ENCODE assay signal across 8 cellular contexts in the genomic region with DNA sequence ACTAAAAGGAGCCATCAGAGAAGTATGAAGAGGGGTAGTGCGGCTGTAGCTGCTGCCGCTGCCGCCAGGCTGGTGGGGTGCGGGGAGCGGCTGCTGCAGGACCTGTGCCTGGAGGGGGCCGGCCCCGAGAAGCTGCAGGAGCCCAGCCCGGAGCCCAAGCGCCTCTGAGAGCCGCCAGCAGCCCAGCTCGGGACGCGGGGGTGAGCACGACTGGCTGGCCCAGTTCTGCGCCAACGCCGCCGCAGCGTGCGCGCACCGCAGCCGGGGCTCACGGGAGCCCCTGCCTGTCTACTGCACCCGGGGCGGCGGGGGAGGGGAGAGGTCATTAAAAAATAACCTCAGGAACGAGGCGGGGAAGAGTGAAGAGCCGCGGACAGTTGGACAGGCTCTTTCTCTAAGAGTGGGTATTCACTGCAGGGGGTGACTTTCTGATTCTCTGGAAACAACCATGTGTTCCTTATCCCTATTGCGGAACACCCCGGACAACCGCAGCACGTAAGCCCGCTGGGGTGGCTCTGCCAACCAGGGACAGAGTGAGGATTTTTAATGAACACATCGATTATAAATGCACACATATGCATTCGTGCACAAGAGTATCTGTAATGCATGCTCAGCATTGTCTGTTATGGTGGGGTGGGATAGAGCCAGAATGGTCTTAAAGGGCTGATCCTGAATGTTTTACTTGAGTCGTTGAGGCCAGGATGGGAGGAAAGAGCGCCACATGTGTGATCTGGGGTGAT. TPM values are rescaled to one million over a fixed set of nuclear protein-coding genes. Genes with fewer than 3 reads are reported as not detected.
DNase-seq lines count a peak whose midpoint lies in the region; ATAC-seq, FAIRE-seq and TF ChIP-seq lines count a peak whose summit lies in the region.

No MANE protein-coding gene starts in this region.

- DNase-seq in A549 (ENCODE audit: low read depth in 1 of 2, low spot score in 1 of 2) (no peak), left cardiac atrium (peak; percentile 60), progenitor cell of endocrine pancreas (ENCODE audit: low spot score, unreplicated experiment) (peak; percentile 62), ACHN (no peak)
- DNase-seq in activated T-helper 2 cell treated with anti-CD3 and anti-CD28 coated beads, Interferon-gamma antibody, Interleukin-2, Interleukin-4, amounts not matched to agents 10 μg/mL and 5 μg/mL and 100 μg/mL, durations not matched to agents 14 hours and 24 hours and 36 hours (ENCODE audit: low spot score), result no peak
- DNase-seq in activated effector memory CD4-positive, alpha-beta T cell treated with anti-CD3 and anti-CD28 coated beads, Interleukin-2, amount 50 U/mL, for 16 hours, result no peak

- TF ChIP-seq EP300 in A549 (IDR thresholded peaks at IDR 0.05), result no peak

- TF ChIP-seq RAD21 in A549 (conservative IDR thresholded peaks at IDR 0.05 in 1 of 2, IDR thresholded peaks at IDR 0.05 in 1 of 2), result no peak

- peak overlapping the region; percentile 31; the same call in 1 of the 3 replicates for H3K4me3 ChIP-seq in A549

- FAIRE-seq in A549 (lab: Jason Lieb, UNC), result no peak

- H3K27ac ChIP-seq in A549, result no peak overlapping the region

- WGBS in A549 (ENCODE audit: missing lambda C conversion rate), result 11% methylated on average over 36 of the region's 40 CpGs

- no peaks in the 10 kb centered on the region for H3K9me3 Mint-ChIP-seq in activated T-helper 2 cell treated with anti-CD3 and anti-CD28 coated beads, Interferon-gamma antibody, Interleukin-2, Interleukin-4, amounts not matched to agents 10 μg/mL and 5 μg/mL and 100 μg/mL, durations not matched to agents 14 hours and 24 hours and 36 hours
- no peaks in the 10 kb centered on the region for H3K9me3 Mint-ChIP-seq in progenitor cell of endocrine pancreas (ENCODE audit: low read depth)

- no peaks in the 10 kb centered on the region for H3K36me3 Mint-ChIP-seq in activated T-helper 2 cell treated with anti-CD3 and anti-CD28 coated beads, Interferon-gamma antibody, Interleukin-2, Interleukin-4, amounts not matched to agents 10 μg/mL and 5 μg/mL and 100 μg/mL, durations not matched to agents 14 hours and 24 hours and 36 hours (ENCODE audit: low read depth)
- no peaks in the 10 kb centered on the region for H3K36me3 Mint-ChIP-seq in progenitor cell of endocrine pancreas (ENCODE audit: insufficient read depth)

- H3K9me3 ChIP-seq in A549, result no peaks in the 10 kb centered on the region

- no peak overlapping the region for H3K27ac Mint-ChIP-seq in activated T-helper 2 cell treated with anti-CD3 and anti-CD28 coated beads, Interferon-gamma antibody, Interleukin-2, Interleukin-4, amounts not matched to agents 10 μg/mL and 5 μg/mL and 100 μg/mL, durations not matched to agents 14 hours and 24 hours and 36 hours
- peak overlapping the region; percentile 18 for H3K27ac Mint-ChIP-seq in progenitor cell of endocrine pancreas

- POLR2A ChIA-PET in A549 (lab: Yijun Ruan, JAX), result no interaction called here

- peaks cover 2% of the 10 kb centered on the region; the same call in 1 of the 3 replicates for H3K4me1 ChIP-seq in A549

- CTCF ChIA-PET in A549 (lab: Yijun Ruan, JAX), result no interaction called here

- intact Hi-C loops in activated T-helper 2 cell treated with anti-CD3 and anti-CD28 coated beads, Interferon-gamma antibody, Interleukin-2, Interleukin-4, amounts not matched to agents 10 μg/mL and 5 μg/mL and 100 μg/mL, durations not matched to agents 14 hours and 24 hours and 36 hours (cut with micrococcal nuclease), result loop anchor here (2.0 kb wide), 1 partner anchor 42 kb away; the partner anchor contains the start of gene FANCF
- intact Hi-C loops in left cardiac atrium (cut with DNase I), result no loop called here

- no peak for TF ChIP-seq CTCF in A549 (IDR thresholded peaks at IDR 0.05)
- peak; percentile 33 for TF ChIP-seq CTCF in progenitor cell of endocrine pancreas (IDR thresholded peaks at IDR 0.05; ENCODE audit: unreplicated experiment)

- H3K4me1 Mint-ChIP-seq in activated T-helper 2 cell treated with anti-CD3 and anti-CD28 coated beads, Interferon-gamma antibody, Interleukin-2, Interleukin-4, amounts not matched to agents 10 μg/mL and 5 μg/mL and 100 μg/mL, durations not matched to agents 14 hours and 24 hours and 36 hours (ENCODE audit: low read depth), result peaks cover 22% of the 10 kb centered on the region
- H3K4me1 Mint-ChIP-seq in progenitor cell of endocrine pancreas (ENCODE audit: low read depth), result peaks cover 16% of the 10 kb centered on the region

- TF ChIP-seq POLR2A in A549 (IDR thresholded peaks at IDR 0.05; ENCODE audit: low read length) (no peak), GM18951 (IDR thresholded peaks at IDR 0.05; ENCODE audit: extremely low read depth, insufficient read depth, insufficient read length) (peak; percentile 63)

- peak; percentile 44 to 73; a peak in 3 of 6 replicates for ATAC-seq in A549
- ATAC-seq in HG03342 (IDR thresholded peaks at IDR 0.05; ENCODE audit: unreplicated experiment), result peak; percentile 42
- peak; percentile 94 to 97 for ATAC-seq in left cardiac atrium

- in situ Hi-C loops in GM18951 (cut with MboI; ENCODE audit: low sequenced_read_pairs, unreplicated experiment), result loop anchor here (10.0 kb wide), 1 partner anchor 108 kb away; no protein-coding TSS in a partner anchor
- in situ Hi-C loops in ACHN (cut with HindIII; ENCODE audit: low pct_ligation_motif_present, low pct_unique_long_range_greater_than_20kb, low sequenced_read_pairs), result no loop called here

- H3K4me2 ChIP-seq in A549, result peak overlapping the region; percentile 70

- H3K4me3 Mint-ChIP-seq in activated T-helper 2 cell treated with anti-CD3 and anti-CD28 coated beads, Interferon-gamma antibody, Interleukin-2, Interleukin-4, amounts not matched to agents 10 μg/mL and 5 μg/mL and 100 μg/mL, durations not matched to agents 14 hours and 24 hours and 36 hours (ENCODE audit: low read depth), result peak overlapping the region; percentile 81
- H3K4me3 Mint-ChIP-seq in progenitor cell of endocrine pancreas (ENCODE audit: low read depth), result peak overlapping the region; percentile 73

- H3K27me3 Mint-ChIP-seq in activated T-helper 2 cell treated with anti-CD3 and anti-CD28 coated beads, Interferon-gamma antibody, Interleukin-2, Interleukin-4, amounts not matched to agents 10 μg/mL and 5 μg/mL and 100 μg/mL, durations not matched to agents 14 hours and 24 hours and 36 hours (ENCODE audit: low read depth), result peaks cover 55% of the 10 kb centered on the region
- H3K27me3 Mint-ChIP-seq in progenitor cell of endocrine pancreas, result peaks cover 3% of the 10 kb centered on the region

TF ChIP-seq in A549, 52 proteins besides CTCF, POLR2A, EP300 and RAD21:
- no peak for TF ChIP-seq SREBF2 (IDR thresholded peaks at IDR 0.05)
- no peak for TF ChIP-seq CBX2 (IDR thresholded peaks at IDR 0.05; ENCODE audit: borderline replicate concordance, low read depth)

RNA-seq across cellular contexts. Expression of gene GAS2, which starts 0.5 kb away (rescaled TPM):
- 1.0 and 1.1 TPM in 2 replicates for polyA plus RNA-seq in A549 (2011; rRNA removed)
- polyA plus RNA-seq in A549 (2012; cell fraction: cytosol; rRNA removed), result 1.1 and 1.2 TPM in 2 replicates
- 0.86 and 1.1 TPM in 2 replicates for polyA plus RNA-seq in A549 (2012; cell fraction: nucleus; rRNA removed)
- polyA plus RNA-seq in A549 (2017; fragmentation: RNase III; extraction: RNeasy Plus Mini Kit Qiagen cat#74134 plus additional on column Dnase treatment), result 0.72 to 0.95 TPM (median 0.84 TPM) in 3 replicates
- 0.39 and 1.2 TPM in 2 replicates for polyA minus RNA-seq in A549 (2011; rRNA and poly(A)+ RNA removed)
- 0.80 and 1.5 TPM in 2 replicates for total RNA-seq in activated T-helper 2 cell treated with anti-CD3 and anti-CD28 coated beads, Interferon-gamma antibody, Interleukin-2, Interleukin-4, amounts not matched to agents 10 μg/mL and 5 μg/mL and 100 μg/mL, durations not matched to agents 14 hours and 24 hours and 36 hours
- total RNA-seq in left cardiac atrium, result 1 to 10 TPM; 7.3 to 8.9 TPM
- 14.5 and 16.0 TPM in 2 replicates for total RNA-seq in progenitor cell of endocrine pancreas

RNA-seq across cellular contexts. Expression of gene FANCF, which starts 41.2 kb away (rescaled TPM):
- polyA plus RNA-seq in A549 (2011; rRNA removed) (10.2 and 11.1 TPM in 2 replicates), A549 (2017; fragmentation: RNase III; extraction: RNeasy Plus Mini Kit Qiagen cat#74134 plus additional on column Dnase treatment) (8.9 to 10.9 TPM (median 10.3 TPM) in 3 replicates)
- polyA plus RNA-seq in A549 (2012; cell fraction: cytosol; rRNA removed), result 2.8 and 4.0 TPM in 2 replicates
- 2.9 and 3.1 TPM in 2 replicates for polyA plus RNA-seq in A549 (2012; cell fraction: nucleus; rRNA removed)
- 5.2 TPM in 2 replicates for polyA minus RNA-seq in A549 (2011; rRNA and poly(A)+ RNA removed)
- 17.8 and 18.2 TPM in 2 replicates for total RNA-seq in activated T-helper 2 cell treated with anti-CD3 and anti-CD28 coated beads, Interferon-gamma antibody, Interleukin-2, Interleukin-4, amounts not matched to agents 10 μg/mL and 5 μg/mL and 100 μg/mL, durations not matched to agents 14 hours and 24 hours and 36 hours
- total RNA-seq in left cardiac atrium (1 to 10 TPM; 4.5 to 5.1 TPM), progenitor cell of endocrine pancreas (30.2 and 32.8 TPM in 2 replicates)

Comparison
In these comparisons a context has a peak if more than half of its experiments do, and no peak if none do; other contexts are left out.
1. ATAC-seq: peak in every context shown above with its lines; median percentile 96 in left cardiac atrium; 58 in A549; 42 in HG03342.
2. DNase-seq: peak in left cardiac atrium (single experiment) and progenitor cell of endocrine pancreas (single experiment); none in A549 (0 of 2), activated T-helper 2 cell treated with anti-CD3 and anti-CD28 coated beads, Interferon-gamma antibody, Interleukin-2, Interleukin-4, amounts not matched to agents 10 μg/mL and 5 μg/mL and 100 μg/mL, durations not matched to agents 14 hours and 24 hours and 36 hours (single experiment), ACHN (single experiment) and activated effector memory CD4-positive, alpha-beta T cell treated with anti-CD3 and anti-CD28 coated beads, Interleukin-2, amount 50 U/mL, for 16 hours (single experiment).